ENCODE assay signal across 8 cellular contexts in the genomic region with DNA sequence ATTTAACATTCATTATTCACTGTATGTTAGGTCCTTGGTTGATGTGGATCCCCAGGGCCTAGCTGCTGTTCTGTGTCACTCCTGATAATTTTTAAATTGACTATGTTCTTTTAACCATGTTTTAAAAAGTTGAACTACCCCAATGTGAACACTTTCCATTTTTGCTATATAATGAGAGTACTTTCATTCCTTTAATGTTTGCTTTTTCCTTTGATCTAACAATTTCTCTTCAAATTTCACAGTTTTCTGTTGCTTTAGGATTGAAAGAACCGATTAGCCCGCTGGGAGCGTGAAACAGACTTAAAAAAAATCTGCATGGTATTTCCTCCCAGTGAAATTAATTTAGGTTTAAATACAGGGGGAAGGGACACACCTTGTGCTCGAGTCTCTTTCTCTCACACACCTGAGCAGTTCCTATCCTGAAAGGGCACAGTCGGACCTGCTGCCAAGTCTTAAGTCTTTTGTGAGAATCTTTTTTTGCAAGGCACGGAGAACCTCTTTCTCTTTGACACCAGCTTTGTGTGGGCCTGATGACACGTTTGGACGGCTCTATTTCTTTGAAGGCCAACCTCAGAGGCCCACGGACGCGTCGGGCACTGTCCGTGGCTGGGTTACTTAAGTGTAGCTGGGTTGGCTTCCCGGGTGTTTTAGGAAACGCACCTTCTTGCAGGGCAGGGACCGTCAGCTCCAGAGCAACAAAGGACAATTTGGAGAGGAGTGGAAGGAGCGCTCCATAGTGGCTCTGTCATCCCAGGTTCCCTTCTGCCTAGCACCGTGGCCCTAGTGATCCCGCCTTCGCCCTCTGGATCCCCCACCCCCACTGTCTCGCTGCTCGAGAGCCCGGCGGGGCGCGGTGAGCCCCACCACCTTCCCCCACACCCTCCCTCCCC. TPM values are rescaled to one million over a fixed set of nuclear protein-coding genes. Genes with fewer than 3 reads are reported as not detected.
A peak's percentile ranks its signal among the peaks of the same experiment; 100 is the strongest.
DNase-seq lines count a peak whose midpoint lies in the region; ATAC-seq and TF ChIP-seq lines count a peak whose summit lies in the region.
"Had no signal": no experiment of that assay in that cellular context is flagged by ENCODE, and none has a peak within 500 bp of the region (broad histone marks: within the 10 kb centered on the region; RNA-seq: fewer than 3 reads in every experiment).

No MANE protein-coding gene starts in this region.

- H3K23me2 ChIP-seq in H9 (ENCODE audit: insufficient read length, low read depth, low read length, poor library complexity, severe bottlenecking): peaks cover 18% of the 10 kb centered on the region

- H4K20me1 ChIP-seq in H9 (ENCODE audit: control insufficient read depth, insufficient read depth, insufficient read length): no peaks in the 10 kb centered on the region

- H3K4me3 ChIP-seq in iPS-11a (ENCODE audit: low read depth, low read length) (peak overlapping the region; percentile 43), sigmoid colon (peak overlapping the region in 3 of 4 donors; percentile 55 to 68 (median 55))

- ATAC-seq in GM21423 (IDR thresholded peaks at IDR 0.05; ENCODE audit: unreplicated experiment) (no peak), HG03045 (IDR thresholded peaks at IDR 0.05; ENCODE audit: unreplicated experiment) (no peak)

- TF ChIP-seq CTCF in H9 (conservative IDR thresholded peaks at IDR 0.05) (no peak), VCaP (conservative IDR thresholded peaks at IDR 0.05) (no peak), sigmoid colon (IDR thresholded peaks at IDR 0.05) (no peak)

- intact Hi-C loops in sigmoid colon (cut with DNase I): no loop called here

- no peak overlapping the region for H3T11ph ChIP-seq in H9 (ENCODE audit: low read length)

- H3K9me3 Mint-ChIP-seq in H9: no peaks in the 10 kb centered on the region

- H3K36me3 ChIP-seq in sigmoid colon: no peaks in the 10 kb centered on the region

- no peak overlapping the region for H3K27ac Mint-ChIP-seq in H9

- H3K4ac ChIP-seq in H9 (ENCODE audit: low read depth, low read length): no peak overlapping the region

- no peak overlapping the region for H2BK12ac ChIP-seq in H9 (ENCODE audit: insufficient read length, low read depth, low read length)

- no peak overlapping the region for H2AFZ ChIP-seq in H9 (ENCODE audit: low read length)

- H2BK15ac ChIP-seq in H9 (ENCODE audit: low read depth, low read length): no peak overlapping the region

- H3K27me3 ChIP-seq in H9 (ENCODE audit: insufficient read depth, low read length) (peaks cover 29% of the 10 kb centered on the region; the same call in 1 of the 2 replicates), sigmoid colon (peaks cover 0 to 55% (median 16%) of the 10 kb centered on the region in 3 donors)

- no peak for TF ChIP-seq EP300 in sigmoid colon (IDR thresholded peaks at IDR 0.05)

- no peak overlapping the region for H3K23ac ChIP-seq in H9 (ENCODE audit: insufficient read length, low read depth, low read length)

- H3K14ac ChIP-seq in H9 (ENCODE audit: insufficient read depth, low read length): no peak overlapping the region

- peaks cover 85% of the 10 kb centered on the region for H3K27me3 Mint-ChIP-seq in H9 (ENCODE audit: low read depth)

- H2BK5ac ChIP-seq in H9 (ENCODE audit: insufficient read length, low read length): no peak overlapping the region

- no peak overlapping the region for H4K5ac ChIP-seq in H9 (ENCODE audit: insufficient read length, low read depth, low read length)

- WGBS in H9 (ENCODE audit: extremely low coverage, insufficient read length, low lambda C conversion rate): no CpG with 5 or more reads among the region's 26 CpGs
- 19 to 48% methylated on average over 26 of the region's 26 CpGs for WGBS in sigmoid colon, 2 donors

- no peak overlapping the region for H2AK5ac ChIP-seq in H9 (ENCODE audit: insufficient read length, low read length)

- H3K4me1 Mint-ChIP-seq in H9: peaks cover 40 to 55% of the 10 kb centered on the region in 2 experiments

- H3K79me1 ChIP-seq in H9 (ENCODE audit: insufficient read depth, low read depth, low read length, poor library complexity, severe bottlenecking): no peaks in the 10 kb centered on the region

- no peak overlapping the region for H2BK120ac ChIP-seq in H9 (ENCODE audit: low read depth, low read length, poor library complexity, severe bottlenecking)

- peak overlapping the region; percentile 71 to 83 for H3K4me3 Mint-ChIP-seq in H9

- H3K18ac ChIP-seq in H9 (ENCODE audit: insufficient read length, low read depth, low read length): no peak overlapping the region

- H3K27ac ChIP-seq in H9 (ENCODE audit: insufficient read length, low read depth, low read length): no peak overlapping the region
- H3K27ac ChIP-seq in VCaP: peak overlapping the region; percentile 85
- H3K27ac ChIP-seq in sigmoid colon: peak overlapping the region in 3 of 4 donors; percentile 37 to 61 (median 57)
- H3K27ac ChIP-seq: KMS-11 had no signal

- no peak overlapping the region for H4K91ac ChIP-seq in H9 (ENCODE audit: insufficient read length, low read depth, low read length)

- H3K4me1 ChIP-seq in H9 (ENCODE audit: insufficient read depth, low read length) (peaks cover 6% of the 10 kb centered on the region), sigmoid colon (peaks cover 0 to 16% (median 11%) of the 10 kb centered on the region in 4 donors)

- no peak overlapping the region for H2BK20ac ChIP-seq in H9 (ENCODE audit: low read depth, low read length, poor library complexity, severe bottlenecking)

- peak overlapping the region; percentile 86 for H3K4me2 ChIP-seq in H9 (ENCODE audit: insufficient read depth, insufficient read length, low read length)

- H3K56ac ChIP-seq in H9 (ENCODE audit: insufficient read length, low read depth, low read length): no peak overlapping the region

- no peaks in the 10 kb centered on the region for H3K36me3 Mint-ChIP-seq in H9 (ENCODE audit: insufficient read depth in 1 of 3, low read depth in 3 of 3)

- TF ChIP-seq POLR2A in sigmoid colon (IDR thresholded peaks at IDR 0.05): no peak

- peak; percentile 34 for DNase-seq in H9
- no peak for DNase-seq in sigmoid colon
- DNase-seq in HuH-7.5 (ENCODE audit: low spot score): no peak

- no peak overlapping the region for H3K9ac ChIP-seq in H9 (ENCODE audit: extremely low read depth, insufficient read length, low read length)

- H4K8ac ChIP-seq in H9 (replicated peaks; ENCODE audit: insufficient read length, low read depth, low read length): no peak overlapping the region

- H3K9me3 ChIP-seq in H9 (ENCODE audit: control insufficient read depth, low read depth, low read length) (no peaks in the 10 kb centered on the region), sigmoid colon (no peaks in the 10 kb centered on the region)

- H3K79me2 ChIP-seq in H9 (ENCODE audit: insufficient read depth, low read length): no peaks in the 10 kb centered on the region

RNA-seq across cellular contexts. Expression of a gene that starts 1.0 kb away (rescaled TPM):
- total RNA-seq in H9 (2021): 3.3 and 3.7 TPM in 2 replicates
- total RNA-seq in sigmoid colon: 10 to 100 TPM; 10.7 to 37.7 (median 14.3) TPM
- 10 to 100 TPM in 2 of 3 donors, 1 to 10 TPM in 1; 4.2 to 21.0 (median 16.2) TPM for polyA plus RNA-seq in sigmoid colon

RNA-seq across cellular contexts. Expression of a gene that starts 47.2 kb away (rescaled TPM):
- total RNA-seq in H9 (2021) (26.9 and 28.0 TPM in 2 replicates), sigmoid colon (10 to 100 TPM in 3 of 4 donors, 1 to 10 TPM in 1; 6.6 to 23.7 (median 21.2) TPM)
- 10 to 100 TPM in 2 of 3 donors, 1 to 10 TPM in 1; 5.4 to 38.8 (median 15.5) TPM for polyA plus RNA-seq in sigmoid colon
